ENCODE assay signal across 13 cellular contexts in genomic region chr1:182330303-182330702, GRCh38.
A peak's percentile ranks its signal among the peaks of the same experiment; 100 is the strongest.
DNase-seq lines count a peak whose midpoint lies in the region; ATAC-seq and TF ChIP-seq lines count a peak whose summit lies in the region.
"Had no signal": no experiment of that assay in that cellular context is flagged by ENCODE, and none has a peak within 500 bp of the region (broad histone marks: within the 10 kb centered on the region; RNA-seq: fewer than 3 reads in every experiment).

No MANE protein-coding gene starts in this region.

- no peak for TF ChIP-seq CTCF in left ventricle myocardium inferior (IDR thresholded peaks at IDR 0.05; ENCODE audit: borderline replicate concordance)
- TF ChIP-seq CTCF in gastroesophageal sphincter (IDR thresholded peaks at IDR 0.05): no peak
- TF ChIP-seq CTCF in GM20000 (IDR thresholded peaks at IDR 0.05; ENCODE audit: extremely low read depth, missing control alignments): no peak
- no peak for TF ChIP-seq CTCF in endothelial cell (IDR thresholded peaks at IDR 0.05; ENCODE audit: unreplicated experiment)

- H3K4me3 ChIP-seq in left ventricle myocardium inferior (no peak overlapping the region), gastroesophageal sphincter (no peak overlapping the region)

- H3K4me1 ChIP-seq in left ventricle myocardium inferior (peaks cover 8% of the 10 kb centered on the region), gastroesophageal sphincter (no peaks in the 10 kb centered on the region)

- H3K27me3 Mint-ChIP-seq in endothelial cell (ENCODE audit: unreplicated experiment): peaks cover 3% of the 10 kb centered on the region
- H3K27me3 Mint-ChIP-seq in T-cell: no peaks in the 10 kb centered on the region
- H3K27me3 Mint-ChIP-seq: activated CD8-positive, alpha-beta memory T cell treated with anti-CD3 and anti-CD28 coated beads, Interleukin-2, amount 10 ng/mL, durations not matched to agents 7 days and 5 days; naive B cell had no signal

- no peak overlapping the region for H3K27ac Mint-ChIP-seq in endothelial cell (ENCODE audit: unreplicated experiment)
- no peak overlapping the region for H3K27ac Mint-ChIP-seq in T-cell
- H3K27ac Mint-ChIP-seq: activated CD8-positive, alpha-beta memory T cell treated with anti-CD3 and anti-CD28 coated beads, Interleukin-2, amount 10 ng/mL, durations not matched to agents 7 days and 5 days had no signal

- H3K36me3 Mint-ChIP-seq in endothelial cell (ENCODE audit: low read depth, unreplicated experiment) (no peaks in the 10 kb centered on the region), T-cell (no peaks in the 10 kb centered on the region)
- H3K36me3 Mint-ChIP-seq: activated CD8-positive, alpha-beta memory T cell treated with anti-CD3 and anti-CD28 coated beads, Interleukin-2, amount 10 ng/mL, durations not matched to agents 7 days and 5 days; naive B cell had no signal

- H3K27me3 ChIP-seq in left ventricle myocardium inferior (ENCODE audit: low read depth): no peaks in the 10 kb centered on the region
- H3K27me3 ChIP-seq in gastroesophageal sphincter: no peaks in the 10 kb centered on the region

- ATAC-seq in Right ventricle myocardium superior (ENCODE audit: poor library complexity): peak; percentile 22
- peak; percentile 60 for ATAC-seq in gastroesophageal sphincter
- ATAC-seq in T-cell (replicated peaks in 1 of 4): no peak
- ATAC-seq: activated CD8-positive, alpha-beta memory T cell treated with anti-CD3 and anti-CD28 coated beads, Interleukin-2, amount 10 ng/mL, durations not matched to agents 7 days and 5 days had no signal

- no peak for TF ChIP-seq POLR2A in gastroesophageal sphincter (IDR thresholded peaks at IDR 0.05)

- CTCF ChIA-PET in T-cell (lab: Charles Lee): interaction anchor here in 1 of 2 donors (0.6 to 0.7 kb wide), 2 partner anchors 276 to 1861 kb away, joined by 3 to 6 read pairs; no protein-coding TSS in a partner anchor

- DNase-seq in Right ventricle myocardium superior (peak; percentile 44), left ventricle myocardium inferior (no peak), NCI-H82 treated with DMSO at 0.1 percent for 48 hours (lab: John Stamatoyannopoulos, UW; ENCODE audit: unreplicated experiment) (peak; percentile 30), GM20000 (ENCODE audit: low spot score) (no peak), endothelial cell (ENCODE audit: low spot score) (no peak), foreskin melanocyte (no peak), T-cell (no peak)
- DNase-seq: activated CD8-positive, alpha-beta memory T cell treated with anti-CD3 and anti-CD28 coated beads, Interleukin-2, amount 10 ng/mL, durations not matched to agents 7 days and 5 days; H7; naive B cell; small intestine had no signal

- intact Hi-C loops in Right ventricle myocardium superior (cut with DNase I) (no loop called here), left ventricle myocardium inferior (cut with micrococcal nuclease) (no loop called here)

- no peak overlapping the region for H3K4me3 Mint-ChIP-seq in endothelial cell (ENCODE audit: unreplicated experiment)
- no peak overlapping the region for H3K4me3 Mint-ChIP-seq in T-cell
- H3K4me3 Mint-ChIP-seq: activated CD8-positive, alpha-beta memory T cell treated with anti-CD3 and anti-CD28 coated beads, Interleukin-2, amount 10 ng/mL, durations not matched to agents 7 days and 5 days; naive B cell had no signal

- POLR2A ChIA-PET in T-cell (lab: Charles Lee): no interaction called here

- H3K4me1 Mint-ChIP-seq in endothelial cell (ENCODE audit: unreplicated experiment): peaks cover 12% of the 10 kb centered on the region
- no peaks in the 10 kb centered on the region for H3K4me1 Mint-ChIP-seq in T-cell
- H3K4me1 Mint-ChIP-seq: activated CD8-positive, alpha-beta memory T cell treated with anti-CD3 and anti-CD28 coated beads, Interleukin-2, amount 10 ng/mL, durations not matched to agents 7 days and 5 days had no signal

- H3K9me3 ChIP-seq in left ventricle myocardium inferior (replicated peaks) (no peaks in the 10 kb centered on the region), gastroesophageal sphincter (no peaks in the 10 kb centered on the region)

- H3K36me3 ChIP-seq in left ventricle myocardium inferior (no peaks in the 10 kb centered on the region), gastroesophageal sphincter (no peaks in the 10 kb centered on the region)

- H3K9me3 Mint-ChIP-seq in endothelial cell (ENCODE audit: unreplicated experiment): no peaks in the 10 kb centered on the region
- H3K9me3 Mint-ChIP-seq in T-cell: no peaks in the 10 kb centered on the region

- no peak for TF ChIP-seq EP300 in gastroesophageal sphincter (IDR thresholded peaks at IDR 0.05)

- H3K27ac ChIP-seq in left ventricle myocardium inferior (replicated peaks) (no peak overlapping the region), gastroesophageal sphincter (no peak overlapping the region)
- H3K27ac ChIP-seq: C4-2B had no signal

Comparison
In these comparisons a context has a peak if more than half of its experiments do, and no peak if none do; other contexts are left out.
1. DNase-seq: peak in Right ventricle myocardium superior (single experiment) and NCI-H82 treated with DMSO at 0.1 percent for 48 hours (single experiment); none in left ventricle myocardium inferior (single experiment), GM20000 (single experiment), endothelial cell (single experiment), foreskin melanocyte (single experiment) and T-cell (0 of 34).
2. ATAC-seq: peak in Right ventricle myocardium superior (single experiment) and gastroesophageal sphincter (single experiment); none in T-cell (0 of 4).